In genomic region chr1:192485692-192486436, GRCh38 we compare ENCODE assay signal across 9 cellular contexts.
DNase-seq lines count a peak whose midpoint lies in the region; ATAC-seq and TF ChIP-seq lines count a peak whose summit lies in the region.
"Had no signal": no experiment of that assay in that cellular context is flagged by ENCODE, and none has a peak within 500 bp of the region (broad histone marks: within the 10 kb centered on the region; RNA-seq: fewer than 3 reads in every experiment).

No MANE protein-coding gene starts in this region.

- no peak for TF ChIP-seq EP300 in stomach (IDR thresholded peaks at IDR 0.05)

- DNase-seq in H4 (ENCODE audit: low spot score), result peak; percentile 84
- DNase-seq in amniotic epithelial cell (ENCODE audit: low read depth), result peak; percentile 99
- DNase-seq in left ventricle myocardium inferior, result peak; percentile 36
- DNase-seq in stomach, result peak; percentile 75
- DNase-seq in NCI-H2107 treated with DMSO at 0.1 percent for 48 hours (lab: John Stamatoyannopoulos, UW; ENCODE audit: unreplicated experiment), result no peak
- DNase-seq in CD4-positive, alpha-beta memory T cell, result no peak
- no peak for DNase-seq in stimulated activated CD4-positive, alpha-beta T cell treated with anti-CD3 and anti-CD28 coated beads, Interleukin-4, amount 100 ng/mL, for 1 hour

- no peaks in the 10 kb centered on the region for H3K27me3 Mint-ChIP-seq in CD4-positive, alpha-beta memory T cell

- H3K9me3 ChIP-seq in left ventricle myocardium inferior (replicated peaks) (no peaks in the 10 kb centered on the region), stomach (no peaks in the 10 kb centered on the region)
- H3K9me3 ChIP-seq in CD4-positive, alpha-beta memory T cell (ENCODE audit: control insufficient read depth in 1 of 2, low read length in 2 of 2), result no peaks in the 10 kb centered on the region

- intact Hi-C loops in left ventricle myocardium inferior (cut with micrococcal nuclease) (no loop called here), stomach (cut with DNase I; ENCODE audit: low total_unique reads) (no loop called here)
- intact Hi-C loops in CD4-positive, alpha-beta memory T cell (cut with micrococcal nuclease), result no loop called here

- no peak for TF ChIP-seq POLR2A in stomach (IDR thresholded peaks at IDR 0.05)

- H3K27me3 ChIP-seq in left ventricle myocardium inferior (ENCODE audit: low read depth) (no peaks in the 10 kb centered on the region), stomach (no peaks in the 10 kb centered on the region)
- H3K27me3 ChIP-seq in CD4-positive, alpha-beta memory T cell (ENCODE audit: insufficient read depth, low read length), result no peaks in the 10 kb centered on the region

- no peak for ATAC-seq in HG02571 (IDR thresholded peaks at IDR 0.05; ENCODE audit: unreplicated experiment)
- ATAC-seq: stimulated activated effector memory CD8-positive, alpha-beta T cell treated with anti-CD3 and anti-CD28 coated beads, Interleukin-12 subunit alpha, Interleukin-12 subunit beta, amount 100 ng/mL, for 72 hours had no signal

- H3K4me1 ChIP-seq in left ventricle myocardium inferior (peaks cover 18% of the 10 kb centered on the region), stomach (peaks cover 4 to 38% (median 20%) of the 10 kb centered on the region in 4 donors)
- no peaks in the 10 kb centered on the region for H3K4me1 ChIP-seq in CD4-positive, alpha-beta memory T cell (ENCODE audit: insufficient read depth, low read length)

- WGBS in stomach, 5 donors, result 9 to 35% (median 22%) methylated on average over 1 of the region's 1 CpG

- no peaks in the 10 kb centered on the region for H3K36me3 Mint-ChIP-seq in CD4-positive, alpha-beta memory T cell
- H3K36me3 Mint-ChIP-seq: stimulated activated effector memory CD8-positive, alpha-beta T cell treated with anti-CD3 and anti-CD28 coated beads, Interleukin-12 subunit alpha, Interleukin-12 subunit beta, amount 100 ng/mL, for 72 hours had no signal

- H3K4me3 Mint-ChIP-seq in CD4-positive, alpha-beta memory T cell, result no peak overlapping the region
- H3K4me3 Mint-ChIP-seq: stimulated activated effector memory CD8-positive, alpha-beta T cell treated with anti-CD3 and anti-CD28 coated beads, Interleukin-12 subunit alpha, Interleukin-12 subunit beta, amount 100 ng/mL, for 72 hours had no signal

- peaks cover 0 to 3% (median 0%) of the 10 kb centered on the region in 4 donors for H3K4me1 Mint-ChIP-seq in CD4-positive, alpha-beta memory T cell
- H3K4me1 Mint-ChIP-seq: stimulated activated effector memory CD8-positive, alpha-beta T cell treated with anti-CD3 and anti-CD28 coated beads, Interleukin-12 subunit alpha, Interleukin-12 subunit beta, amount 100 ng/mL, for 72 hours had no signal

- CTCF ChIA-PET in CD4-positive, alpha-beta memory T cell (lab: Charles Lee; ENCODE audit: partially characterized antibody), result interaction anchor here (0.8 kb wide), 1 partner anchor 13 kb away, joined by 3 read pairs; no protein-coding TSS in a partner anchor

- POLR2A ChIA-PET in CD4-positive, alpha-beta memory T cell (lab: Charles Lee; ENCODE audit: partially characterized antibody), result no interaction called here

- H3K27ac ChIP-seq in left ventricle myocardium inferior (replicated peaks), result peak overlapping the region; percentile 60
- H3K27ac ChIP-seq in stomach, result peak overlapping the region in 4 of 5 donors; percentile 13 to 78 (median 54)
- no peak overlapping the region for H3K27ac ChIP-seq in CD4-positive, alpha-beta memory T cell (ENCODE audit: low read depth, low read length)

- TF ChIP-seq CTCF in left ventricle myocardium inferior (IDR thresholded peaks at IDR 0.05; ENCODE audit: borderline replicate concordance) (no peak), stomach (IDR thresholded peaks at IDR 0.05) (no peak)

- H3K4me3 ChIP-seq in left ventricle myocardium inferior (no peak overlapping the region), stomach (no peak overlapping the region)
- no peak overlapping the region for H3K4me3 ChIP-seq in CD4-positive, alpha-beta memory T cell (ENCODE audit: low read length in 2 of 2)

- H3K9me3 Mint-ChIP-seq in CD4-positive, alpha-beta memory T cell, result peaks cover 0 to 10% (median 1%) of the 10 kb centered on the region in 8 donors
- H3K9me3 Mint-ChIP-seq: stimulated activated effector memory CD8-positive, alpha-beta T cell treated with anti-CD3 and anti-CD28 coated beads, Interleukin-12 subunit alpha, Interleukin-12 subunit beta, amount 100 ng/mL, for 72 hours had no signal

- no peaks in the 10 kb centered on the region for H3K36me3 ChIP-seq in left ventricle myocardium inferior
- H3K36me3 ChIP-seq in stomach, result no peaks in the 10 kb centered on the region
- H3K36me3 ChIP-seq in CD4-positive, alpha-beta memory T cell (ENCODE audit: insufficient read depth, low read length), result no peaks in the 10 kb centered on the region

- H3K27ac Mint-ChIP-seq in CD4-positive, alpha-beta memory T cell, result peak overlapping the region in 1 of 7 donors; percentile 62
- H3K27ac Mint-ChIP-seq: stimulated activated effector memory CD8-positive, alpha-beta T cell treated with anti-CD3 and anti-CD28 coated beads, Interleukin-12 subunit alpha, Interleukin-12 subunit beta, amount 100 ng/mL, for 72 hours had no signal

Comparison
In these comparisons a context has a peak if more than half of its experiments do, and no peak if none do; other contexts are left out.
1. DNase-seq: peak in H4 (single experiment), amniotic epithelial cell (single experiment), left ventricle myocardium inferior (single experiment) and stomach (single experiment); none in NCI-H2107 treated with DMSO at 0.1 percent for 48 hours (single experiment), CD4-positive, alpha-beta memory T cell (0 of 5) and stimulated activated CD4-positive, alpha-beta T cell treated with anti-CD3 and anti-CD28 coated beads, Interleukin-4, amount 100 ng/mL, for 1 hour (single experiment).